ENCODE assay signal across 9 cellular contexts in genomic region chr15:81091889-81092558, GRCh38. TPM values are rescaled to one million over a fixed set of nuclear protein-coding genes. Genes with fewer than 3 reads are reported as not detected.
A peak's percentile ranks its signal among the peaks of the same experiment; 100 is the strongest.
DNase-seq lines count a peak whose midpoint lies in the region; ATAC-seq and TF ChIP-seq lines count a peak whose summit lies in the region.
"Had no signal": no experiment of that assay in that cellular context is flagged by ENCODE, and none has a peak within 500 bp of the region (broad histone marks: within the 10 kb centered on the region; RNA-seq: fewer than 3 reads in every experiment).

No MANE protein-coding gene starts in this region.

- 43% methylated on average over 13 of the region's 13 CpGs for WGBS in SK-N-SH (ENCODE audit: low lambda C conversion rate)
- 56 to 66% (median 58%) methylated on average over 13 of the region's 13 CpGs for WGBS in stomach, 5 donors
- no CpG with 5 or more reads among the region's 13 CpGs for whole genome bisulfite sequencing in H9 (ENCODE audit: extremely low coverage, insufficient read length, low lambda C conversion rate)

- H3K14ac ChIP-seq in H9 (ENCODE audit: insufficient read depth, low read length), result no peak overlapping the region

- H3K4me1 Mint-ChIP-seq in HFFc6 (ENCODE audit: low read depth) (peaks cover 33% of the 10 kb centered on the region), H9 (peaks cover 0 to 3% of the 10 kb centered on the region in 2 experiments; a peak in 2 of 4 replicates)
- no peaks in the 10 kb centered on the region for H3K4me1 Mint-ChIP-seq in CD8-positive, alpha-beta memory T cell

- H3K36me3 Mint-ChIP-seq in HFFc6 (ENCODE audit: low read depth) (no peaks in the 10 kb centered on the region), H9 (ENCODE audit: insufficient read depth in 1 of 3, low read depth in 3 of 3) (no peaks in the 10 kb centered on the region)
- H3K36me3 Mint-ChIP-seq in CD8-positive, alpha-beta memory T cell, result no peaks in the 10 kb centered on the region

- H3K23me2 ChIP-seq in H9 (ENCODE audit: insufficient read length, low read depth, low read length, poor library complexity, severe bottlenecking), result no peaks in the 10 kb centered on the region

- H3K27me3 ChIP-seq in SK-N-SH (ENCODE audit: insufficient read depth) (no peaks in the 10 kb centered on the region), cardiac muscle cell (no peaks in the 10 kb centered on the region), stomach (peaks cover 0 to 10% (median 3%) of the 10 kb centered on the region in 3 donors), H9 (ENCODE audit: insufficient read depth, low read length) (no peaks in the 10 kb centered on the region)
- H3K27me3 ChIP-seq in CD8-positive, alpha-beta memory T cell (ENCODE audit: insufficient read depth, low read length, poor library complexity, severe bottlenecking), result peaks cover 7% of the 10 kb centered on the region

- no peak overlapping the region for H3K56ac ChIP-seq in H9 (ENCODE audit: insufficient read length, low read depth, low read length)

- peak overlapping the region; percentile 74 to 90; a peak in 3 of 4 replicates for H3K27ac ChIP-seq in SK-N-SH (ENCODE audit: low read depth in 2 of 2, low read length in 1 of 2)
- H3K27ac ChIP-seq in cardiac muscle cell, result peak overlapping the region; percentile 89
- H3K27ac ChIP-seq in stomach, result peak overlapping the region in 3 of 5 donors; percentile 8 to 20 (median 10)
- no peak overlapping the region for H3K27ac ChIP-seq in CD8-positive, alpha-beta memory T cell (ENCODE audit: low read depth, low read length)
- no peak overlapping the region for H3K27ac ChIP-seq in H9 (ENCODE audit: insufficient read length, low read depth, low read length)

- no peak overlapping the region for H4K91ac ChIP-seq in H9 (ENCODE audit: insufficient read length, low read depth, low read length)

- H3K18ac ChIP-seq in H9 (ENCODE audit: insufficient read length, low read depth, low read length), result no peak overlapping the region

- no peak overlapping the region for H4K8ac ChIP-seq in H9 (replicated peaks; ENCODE audit: insufficient read length, low read depth, low read length)

- H3K9me3 Mint-ChIP-seq in HFFc6 (no peaks in the 10 kb centered on the region), H9 (no peaks in the 10 kb centered on the region)
- peaks cover 0 to 2% (median 0%) of the 10 kb centered on the region in 5 donors for H3K9me3 Mint-ChIP-seq in CD8-positive, alpha-beta memory T cell

- no peak overlapping the region for H3T11ph ChIP-seq in H9 (ENCODE audit: low read length)

- no peak for ATAC-seq in left colon

- no peak for TF ChIP-seq RAD21 in SK-N-SH (IDR thresholded peaks at IDR 0.05; ENCODE audit: low read length)

- no peak overlapping the region for H2BK120ac ChIP-seq in H9 (ENCODE audit: low read depth, low read length, poor library complexity, severe bottlenecking)

- H4K20me1 ChIP-seq in SK-N-SH (ENCODE audit: insufficient read depth) (no peaks in the 10 kb centered on the region), H9 (ENCODE audit: control insufficient read depth, insufficient read depth, insufficient read length) (no peaks in the 10 kb centered on the region)

- no peak overlapping the region for H2BK5ac ChIP-seq in H9 (ENCODE audit: insufficient read length, low read length)

- TF ChIP-seq CTCF in HFFc6 (IDR thresholded peaks at IDR 0.05), result no peak
- TF ChIP-seq CTCF in SK-N-SH (IDR thresholded peaks at IDR 0.05), result no peak
- TF ChIP-seq CTCF in cardiac muscle cell (IDR thresholded peaks at IDR 0.05; ENCODE audit: low read depth, low read length), result no peak
- TF ChIP-seq CTCF in stomach (IDR thresholded peaks at IDR 0.05), result no peak
- TF ChIP-seq CTCF in H9 (conservative IDR thresholded peaks at IDR 0.05), result no peak

- TF ChIP-seq EP300 in SK-N-SH (IDR thresholded peaks at IDR 0.05; ENCODE audit: borderline replicate concordance in 1 of 2, low read depth in 1 of 2, low read length in 1 of 2) (peak in 1 of 2 experiments; percentile 40; a peak in 1 of 4 replicates), stomach (IDR thresholded peaks at IDR 0.05) (no peak)

- no peak for TF ChIP-seq POLR2A in stomach (IDR thresholded peaks at IDR 0.05)

- intact Hi-C loops in stomach (cut with DNase I; ENCODE audit: low total_unique reads) (no loop called here), left colon (cut with DNase I, micrococcal nuclease) (no loop called here)

- peak; percentile 95 for DNase-seq in HFFc6
- DNase-seq in SK-N-SH, result peak; percentile 23
- DNase-seq in cardiac muscle cell (ENCODE audit: low read depth in 1 of 2, low spot score in 1 of 2), result peak; percentile 71 to 83
- DNase-seq in stomach, result no peak
- no peak for DNase-seq in CD8-positive, alpha-beta memory T cell
- DNase-seq in left colon, result no peak
- DNase-seq in H9, result no peak
- no peak for DNase-seq in HuH-7 (ENCODE audit: low spot score)
- DNase-seq: NCI-H345 had no signal

- H3K9ac ChIP-seq in SK-N-SH (peak overlapping the region; percentile 57; the same call in 1 of the 2 replicates), H9 (ENCODE audit: extremely low read depth, insufficient read length, low read length) (no peak overlapping the region)

- H3K4me3 ChIP-seq in SK-N-SH (ENCODE audit: low read depth in 2 of 2, low read length in 1 of 2) (peak overlapping the region in 1 of 2 experiments; percentile 43; a peak in 3 of 4 replicates), cardiac muscle cell (no peak overlapping the region), stomach (no peak overlapping the region)
- no peak overlapping the region for H3K4me3 ChIP-seq in CD8-positive, alpha-beta memory T cell (ENCODE audit: low read length)

- H2BK15ac ChIP-seq in H9 (ENCODE audit: low read depth, low read length), result no peak overlapping the region

- no peaks in the 10 kb centered on the region for H3K79me1 ChIP-seq in H9 (ENCODE audit: insufficient read depth, low read depth, low read length, poor library complexity, severe bottlenecking)

- no peaks in the 10 kb centered on the region for H3K9me2 ChIP-seq in SK-N-SH

- POLR2A ChIA-PET in SK-N-SH (lab: Yijun Ruan, JAX), result no interaction called here
- POLR2A ChIA-PET in CD8-positive, alpha-beta memory T cell (lab: Charles Lee), result no interaction called here

- peak overlapping the region; percentile 80 for H2AFZ ChIP-seq in SK-N-SH (ENCODE audit: low read depth)
- no peak overlapping the region for H2AFZ ChIP-seq in H9 (ENCODE audit: low read length)

- H3K27ac Mint-ChIP-seq in HFFc6, result peak overlapping the region; percentile 92
- peak overlapping the region in 1 of 8 donors; percentile 78 for H3K27ac Mint-ChIP-seq in CD8-positive, alpha-beta memory T cell
- no peak overlapping the region for H3K27ac Mint-ChIP-seq in H9

- H3K4ac ChIP-seq in H9 (ENCODE audit: low read depth, low read length), result no peak overlapping the region

- H3F3A ChIP-seq in SK-N-SH (replicated peaks; ENCODE audit: insufficient read depth), result peaks cover 13% of the 10 kb centered on the region

- H3K4me3 Mint-ChIP-seq in HFFc6 (peak overlapping the region; percentile 84), H9 (no peak overlapping the region)
- H3K4me3 Mint-ChIP-seq in CD8-positive, alpha-beta memory T cell, result no peak overlapping the region

- H3K27me3 Mint-ChIP-seq in HFFc6 (ENCODE audit: insufficient read depth) (peaks cover 1% of the 10 kb centered on the region; the same call in 1 of the 2 replicates), H9 (ENCODE audit: low read depth) (peaks cover 3% of the 10 kb centered on the region; the same call in 1 of the 2 replicates)
- peaks cover 10 to 52% of the 10 kb centered on the region in 2 donors for H3K27me3 Mint-ChIP-seq in CD8-positive, alpha-beta memory T cell

- H3K4me2 ChIP-seq in SK-N-SH, result peak overlapping the region; percentile 61
- H3K4me2 ChIP-seq in H9 (ENCODE audit: insufficient read depth, insufficient read length, low read length), result no peak overlapping the region

- no peak overlapping the region for H2AK5ac ChIP-seq in H9 (ENCODE audit: insufficient read length, low read length)

- H3K79me2 ChIP-seq in SK-N-SH (ENCODE audit: insufficient read depth), result no peaks in the 10 kb centered on the region
- H3K79me2 ChIP-seq in H9 (ENCODE audit: insufficient read depth, low read length), result no peaks in the 10 kb centered on the region

- H4K5ac ChIP-seq in H9 (ENCODE audit: insufficient read length, low read depth, low read length), result no peak overlapping the region

- H3K4me1 ChIP-seq in SK-N-SH (ENCODE audit: control insufficient read depth in 1 of 2, insufficient read depth in 2 of 2, low read depth in 1 of 2, low read length in 1 of 2) (peaks cover 0 to 4% of the 10 kb centered on the region in 2 experiments; a peak in 1 of 4 replicates), cardiac muscle cell (ENCODE audit: low read depth) (peaks cover 12% of the 10 kb centered on the region), stomach (peaks cover 0 to 11% (median 9%) of the 10 kb centered on the region in 4 donors), H9 (ENCODE audit: insufficient read depth, low read length) (no peaks in the 10 kb centered on the region; the same call in 1 of the 2 replicates)
- H3K4me1 ChIP-seq in CD8-positive, alpha-beta memory T cell (ENCODE audit: insufficient read depth, low read length), result no peaks in the 10 kb centered on the region

- CTCF ChIA-PET in SK-N-SH (lab: Yijun Ruan, JAX), result interaction anchor here (1.2 to 2.8 kb wide), 5 partner anchors 15 to 183 kb away, joined by 4 to 27 read pairs (median 7); no protein-coding TSS in a partner anchor
- CTCF ChIA-PET in CD8-positive, alpha-beta memory T cell (lab: Charles Lee), result no interaction called here

- H2BK12ac ChIP-seq in H9 (ENCODE audit: insufficient read length, low read depth, low read length), result no peak overlapping the region

- no peak overlapping the region for H3K23ac ChIP-seq in H9 (ENCODE audit: insufficient read length, low read depth, low read length)

- H3K36me3 ChIP-seq in SK-N-SH (replicated peaks in 1 of 2; ENCODE audit: control insufficient read depth in 1 of 2, insufficient read depth in 2 of 2, low read length in 1 of 2) (no peaks in the 10 kb centered on the region), cardiac muscle cell (no peaks in the 10 kb centered on the region), stomach (no peaks in the 10 kb centered on the region)
- no peaks in the 10 kb centered on the region for H3K36me3 ChIP-seq in CD8-positive, alpha-beta memory T cell (ENCODE audit: insufficient read depth, low read length)

- H2BK20ac ChIP-seq in H9 (ENCODE audit: low read depth, low read length, poor library complexity, severe bottlenecking), result no peak overlapping the region

- no peaks in the 10 kb centered on the region for H3K9me3 ChIP-seq in SK-N-SH
- no peaks in the 10 kb centered on the region for H3K9me3 ChIP-seq in cardiac muscle cell (ENCODE audit: low read depth)
- no peaks in the 10 kb centered on the region for H3K9me3 ChIP-seq in stomach
- no peaks in the 10 kb centered on the region for H3K9me3 ChIP-seq in CD8-positive, alpha-beta memory T cell (ENCODE audit: low read length)
- no peaks in the 10 kb centered on the region for H3K9me3 ChIP-seq in H9 (ENCODE audit: control insufficient read depth, low read depth, low read length)

RNA-seq across cellular contexts. Expression of gene CFAP161, which starts 42.0 kb away (rescaled TPM):
- under 1 TPM in 2 of 6 experiments, not detected in 4; 0.20 to 0.43 TPM for total RNA-seq in HFFc6 (2021; fragmentation: NEBNext Ultra II Directional; extraction: Animal tissue kit (Norgen Biotek cat#: 25700))
- polyA plus RNA-seq in SK-N-SH (2012; rRNA removed) (0.03 TPM in 1 of 2 replicates, not detected in the other), cardiac muscle cell (not detected in 2 replicates), stomach (under 1 TPM in 1 of 3 donors, not detected in 2; 0.19 TPM)
- not detected in 2 replicates for polyA plus RNA-seq in SK-N-SH (2012; cell fraction: cytosol; rRNA removed)
- 0.12 TPM in 1 of 2 replicates, not detected in the other for polyA plus RNA-seq in SK-N-SH (2012; cell fraction: nucleus; rRNA removed)
- total RNA-seq in cardiac muscle cell (not detected in 2 replicates), stomach (1 to 10 TPM in 1 of 5 donors, not detected in 4; 2.6 TPM), left colon (not detected), H9 (2021) (0.24 TPM in 1 of 2 replicates, not detected in the other)
- not detected for total RNA-seq in CD8-positive, alpha-beta memory T cell
- not detected for polyA plus RNA-seq in CD8-positive, alpha-beta memory T cell

Comparison
In these comparisons a context has a peak if more than half of its experiments do, and no peak if none do; other contexts are left out.
1. DNase-seq: peak in HFFc6 (single experiment), SK-N-SH (single experiment) and cardiac muscle cell (2 of 2); none in stomach (single experiment), CD8-positive, alpha-beta memory T cell (0 of 5), left colon (0 of 2), H9 (single experiment) and HuH-7 (single experiment).
2. H3K27ac ChIP-seq: peak in SK-N-SH (2 of 2), cardiac muscle cell (single experiment) and stomach (3 of 5); none in CD8-positive, alpha-beta memory T cell (single experiment) and H9 (single experiment).